In the genomic region with DNA sequence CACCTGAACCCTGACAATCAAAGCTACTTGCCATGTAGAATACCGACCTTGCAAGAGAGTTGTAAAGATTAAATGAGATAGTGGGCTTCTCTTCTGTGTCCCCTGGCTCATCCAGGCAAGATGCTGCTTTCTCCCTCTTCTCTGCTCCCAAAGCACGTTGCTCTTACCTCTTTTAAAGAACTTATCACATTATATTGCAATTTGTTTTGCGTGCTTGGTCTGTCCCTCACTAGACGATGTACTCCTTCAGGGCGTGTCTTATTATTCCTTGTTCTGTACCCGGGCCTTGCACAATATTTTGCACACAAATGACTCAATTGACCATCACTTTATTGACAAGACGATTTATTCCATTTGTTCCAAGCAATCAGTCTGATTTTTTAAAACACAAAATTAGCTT, we compare ENCODE assay signal across 12 cellular contexts. TPM values are rescaled to one million over a fixed set of nuclear protein-coding genes. Genes with fewer than 3 reads are reported as not detected.
DNase-seq lines count a peak whose midpoint lies in the region; ATAC-seq and TF ChIP-seq lines count a peak whose summit lies in the region.
"Had no signal": no experiment of that assay in that cellular context is flagged by ENCODE, and none has a peak within 500 bp of the region (broad histone marks: within the 10 kb centered on the region; RNA-seq: fewer than 3 reads in every experiment).

No MANE protein-coding gene starts in this region.

- WGBS in upper lobe of left lung, 2 donors = 56 to 62% methylated on average over 7 of the region's 7 CpGs

- peak overlapping the region; percentile 54 for H3K27ac ChIP-seq in muscle layer of duodenum (ENCODE audit: low read length)
- H3K27ac ChIP-seq in upper lobe of left lung = peak overlapping the region; percentile 24 to 76 (median 70)
- H3K27ac ChIP-seq: HL-60 had no signal

- no peak for TF ChIP-seq POLR2A in upper lobe of left lung (IDR thresholded peaks at IDR 0.05)

- H3K4me3 ChIP-seq in WI38 (ENCODE audit: low read depth, low read length) (peak overlapping the region; percentile 67), muscle layer of duodenum (ENCODE audit: low read depth in 1 of 2, low read length in 2 of 2) (peak overlapping the region; percentile 58 to 61), upper lobe of left lung (peak overlapping the region in 3 of 4 donors; percentile 17 to 42 (median 40))

- DNase-seq in fibroblast of peridontal ligament (ENCODE audit: extremely low read depth) (peak; percentile 59), upper lobe of left lung (no peak), AG20443 (ENCODE audit: low spot score) (no peak), ureter (ENCODE audit: low spot score) (no peak), DMS53 treated with DMSO at 0.1 percent for 48 hours (lab: John Stamatoyannopoulos, UW; ENCODE audit: unreplicated experiment) (no peak)
- DNase-seq: NCI-H446, nephron progenitor cell had no signal

- H3K36me3 ChIP-seq in muscle layer of duodenum (ENCODE audit: control insufficient read depth in 1 of 2, insufficient read depth in 2 of 2, low read length in 2 of 2) (peaks cover 0 to 32% of the 10 kb centered on the region in 2 donors), upper lobe of left lung (no peaks in the 10 kb centered on the region)

- H3K27me3 ChIP-seq in muscle layer of duodenum (ENCODE audit: low read depth, low read length) (no peaks in the 10 kb centered on the region), upper lobe of left lung (no peaks in the 10 kb centered on the region)

- TF ChIP-seq CTCF in WI38 (IDR thresholded peaks at IDR 0.05; ENCODE audit: low read depth, low read length) (no peak), upper lobe of left lung (IDR thresholded peaks at IDR 0.05) (no peak)

- H3K9me3 ChIP-seq in muscle layer of duodenum (ENCODE audit: control insufficient read depth in 1 of 2, low read length in 2 of 2) = no peaks in the 10 kb centered on the region
- no peaks in the 10 kb centered on the region for H3K9me3 ChIP-seq in upper lobe of left lung

- H3K4me1 ChIP-seq in muscle layer of duodenum (ENCODE audit: control insufficient read depth in 1 of 2, insufficient read depth in 2 of 2, low read length in 2 of 2) (peaks cover 0 to 15% of the 10 kb centered on the region in 2 donors), upper lobe of left lung (no peaks in the 10 kb centered on the region)

- peak in 1 of 2 donors; percentile 62 for ATAC-seq in upper lobe of left lung (ENCODE audit: low FRiP score in 2 of 2)
- no peak for ATAC-seq in HG03135 (IDR thresholded peaks at IDR 0.05; ENCODE audit: unreplicated experiment)
- ATAC-seq: stimulated activated memory B cell treated with anti-CD40 and anti-IgM and Interleukin-4, amounts not matched to agents 10 μg/mL and 1 μg/mL and 100 μg/mL, for 72 hours had no signal

- no peak for TF ChIP-seq EP300 in upper lobe of left lung (IDR thresholded peaks at IDR 0.05)

RNA-seq across cellular contexts. Expression of a gene that starts 3.3 kb away (rescaled TPM):
- total RNA-seq in upper lobe of left lung = 1,000 to 10,000 TPM in 1 of 6 donors, 100 to 1,000 TPM in 5; 163 to 1,140 (median 478) TPM
- total RNA-seq in ureter = 540 TPM
